2 cellular contexts compared by ENCODE assay signal in genomic region chr1:152967201-152967600, GRCh38.
TF ChIP-seq lines count a peak whose summit lies in the region.

No MANE protein-coding gene starts in this region.

TF ChIP-seq in GM23338, 12 proteins besides CTCF, POLR2A, EP300 and RAD21:
- no peak for TF ChIP-seq EZH2 (IDR thresholded peaks at IDR 0.05; ENCODE audit: low read depth, unreplicated experiment)
- no peak for TF ChIP-seq JUNB (IDR thresholded peaks at IDR 0.05; ENCODE audit: unreplicated experiment)
- no peak for TF ChIP-seq CREB1 (CRISPR knock-in tag; IDR thresholded peaks at IDR 0.05; ENCODE audit: low read depth)
- no peak for TF ChIP-seq ETS1 (IDR thresholded peaks at IDR 0.05)
- TF ChIP-seq ZNF114 (CRISPR knock-in tag; IDR thresholded peaks at IDR 0.05), result no peak
- no peak for TF ChIP-seq ZNF462 (CRISPR knock-in tag; IDR thresholded peaks at IDR 0.05)
- TF ChIP-seq REST (IDR thresholded peaks at IDR 0.05; ENCODE audit: unreplicated experiment), result no peak
- TF ChIP-seq NANOG (IDR thresholded peaks at IDR 0.05; ENCODE audit: borderline replicate concordance), result no peak
- no peak for TF ChIP-seq POLR2AphosphoS5 (IDR thresholded peaks at IDR 0.05; ENCODE audit: low read depth)

TF ChIP-seq in HepG2, 621 proteins besides CTCF, POLR2A, EP300 and RAD21:
- TF ChIP-seq KDM1A (CRISPR knock-in tag; IDR thresholded peaks at IDR 0.05), result no peak
- no peak for TF ChIP-seq SUZ12 (IDR thresholded peaks at IDR 0.05; ENCODE audit: low read depth, low read length)
- no peak for TF ChIP-seq NCOA5 (CRISPR knock-in tag; IDR thresholded peaks at IDR 0.05)
- no peak for TF ChIP-seq ATF7 (IDR thresholded peaks at IDR 0.05)
- no peak for TF ChIP-seq ATF7 (CRISPR knock-in tag; IDR thresholded peaks at IDR 0.05)
